In the genomic region with DNA sequence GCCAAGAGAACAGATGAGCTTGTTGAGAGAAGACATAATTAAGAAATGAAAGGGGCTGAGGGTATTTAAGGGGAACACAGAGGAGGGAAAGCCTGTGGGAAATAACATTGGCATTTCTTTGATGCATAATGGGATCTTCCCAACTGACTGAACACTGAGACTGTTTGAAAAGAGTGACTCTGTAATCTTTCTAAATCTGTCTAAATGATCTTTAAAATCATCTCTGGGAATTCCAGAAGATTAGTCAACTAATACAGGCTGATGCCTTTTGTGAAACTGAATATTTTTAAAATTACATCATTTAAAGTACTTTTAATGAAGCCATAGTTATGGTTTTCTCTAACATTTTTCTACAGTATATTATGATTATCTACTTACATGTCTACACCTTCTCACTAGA, we compare ENCODE assay signal across 14 cellular contexts.
"Had no signal": no experiment of that assay in that cellular context is flagged by ENCODE, and none has a peak within 500 bp of the region (broad histone marks: within the 10 kb centered on the region; RNA-seq: fewer than 3 reads in every experiment).

No MANE protein-coding gene starts in this region.

- H3K36me3 ChIP-seq: colonic mucosa, lower lobe of right lung had no signal

- H3K27me3 ChIP-seq: colonic mucosa had no signal

- H3K9me3 ChIP-seq: colonic mucosa, lower lobe of right lung, mucosa of descending colon had no signal

- DNase-seq: activated CD4-positive, alpha-beta T cell treated with anti-CD3 and anti-CD28 coated beads for 48 hours; activated naive CD4-positive, alpha-beta T cell treated with Interleukin-2 at 50 U/mL for 16 hours; activated naive CD8-positive, alpha-beta T cell treated with anti-CD3 and anti-CD28 coated beads, Interleukin-2, amount 50 U/mL, for 24 hours; colonic mucosa; effector CD8-positive, alpha-beta T cell; hypothalamus; left cardiac atrium; lower lobe of right lung; mucosa of descending colon; naive thymus-derived CD8-positive, alpha-beta T cell; right cardiac atrium; stimulated activated naive B cell treated with anti-CD40 and anti-IgM and Interleukin-4, amounts not matched to agents 10 μg/mL and 1 μg/mL and 100 μg/mL, for 72 hours; T-helper 1 cell had no signal

- H3K27ac ChIP-seq: colonic mucosa, lower lobe of right lung had no signal

- H3K4me3 ChIP-seq: colonic mucosa, lower lobe of right lung, mucosa of descending colon had no signal

- ATAC-seq: activated naive CD8-positive, alpha-beta T cell treated with anti-CD3 and anti-CD28 coated beads, Interleukin-2, amount 50 U/mL, for 24 hours; left cardiac atrium; lower lobe of right lung; mucosa of descending colon; naive thymus-derived CD8-positive, alpha-beta T cell; right cardiac atrium; stimulated activated naive B cell treated with anti-CD40 and anti-IgM and Interleukin-4, amounts not matched to agents 10 μg/mL and 1 μg/mL and 100 μg/mL, for 72 hours; WTC11 had no signal

- H3K4me1 ChIP-seq: colonic mucosa had no signal
